In the genomic region with DNA sequence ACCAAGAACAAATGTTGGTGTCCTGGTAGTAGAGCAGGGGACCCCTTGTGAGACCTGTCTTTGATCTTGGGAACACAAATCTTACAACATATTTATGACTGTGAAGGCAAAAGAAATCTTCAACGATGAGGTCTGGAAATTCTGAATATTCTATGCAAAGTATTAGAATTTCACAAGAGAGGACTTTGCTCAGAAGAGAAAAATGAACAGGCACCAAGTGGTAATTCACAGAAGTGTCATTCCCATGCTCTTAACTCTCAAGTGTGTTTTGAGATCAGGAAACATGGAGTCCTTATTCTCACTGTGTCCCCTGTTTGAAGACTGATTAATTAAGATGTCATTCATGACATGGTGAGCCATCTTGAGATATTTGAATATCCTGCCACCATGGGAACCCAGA, we compare ENCODE assay signal across 12 cellular contexts. TPM values are rescaled to one million over a fixed set of nuclear protein-coding genes. Genes with fewer than 3 reads are reported as not detected.
DNase-seq lines count a peak whose midpoint lies in the region; ATAC-seq, FAIRE-seq and TF ChIP-seq lines count a peak whose summit lies in the region.
"Had no signal": no experiment of that assay in that cellular context is flagged by ENCODE, and none has a peak within 500 bp of the region (broad histone marks: within the 10 kb centered on the region; RNA-seq: fewer than 3 reads in every experiment).

No MANE protein-coding gene starts in this region.

- peaks cover 58% of the 10 kb centered on the region for H3K4me1 Mint-ChIP-seq in T-helper 2 cell treated with Interferon-gamma antibody and Interleukin-4, amounts not matched to agents 5 μg/mL and 100 μg/mL, for 36 hours (ENCODE audit: low read depth)
- H3K4me1 Mint-ChIP-seq in activated CD8-positive, alpha-beta T cell treated with anti-CD3 and anti-CD28 coated beads, Interleukin-2, amount 10 ng/mL, durations not matched to agents 7 days and 5 days (ENCODE audit: low read depth): peaks cover 66% of the 10 kb centered on the region
- H3K4me1 Mint-ChIP-seq in naive thymus-derived CD8-positive, alpha-beta T cell: peaks cover 23 to 57% (median 50%) of the 10 kb centered on the region in 4 donors

- CTCF ChIA-PET in activated CD8-positive, alpha-beta T cell treated with anti-CD3 and anti-CD28 coated beads, Interleukin-2, amount 10 ng/mL, durations not matched to agents 7 days and 5 days (lab: Charles Lee): interaction anchor here (0.7 to 1.4 kb wide), 4 partner anchors 14 to 158 kb away, joined by 3 read pairs; no protein-coding TSS in a partner anchor

- ATAC-seq in activated CD8-positive, alpha-beta T cell treated with anti-CD3 and anti-CD28 coated beads, Interleukin-2, amount 10 ng/mL, durations not matched to agents 7 days and 5 days: no peak
- ATAC-seq in naive thymus-derived CD8-positive, alpha-beta T cell: no peak
- ATAC-seq in GM19351 (IDR thresholded peaks at IDR 0.05; ENCODE audit: unreplicated experiment): no peak

- no peaks in the 10 kb centered on the region for H3K9me3 Mint-ChIP-seq in T-helper 2 cell treated with Interferon-gamma antibody and Interleukin-4, amounts not matched to agents 5 μg/mL and 100 μg/mL, for 36 hours
- no peaks in the 10 kb centered on the region for H3K9me3 Mint-ChIP-seq in activated CD8-positive, alpha-beta T cell treated with anti-CD3 and anti-CD28 coated beads, Interleukin-2, amount 10 ng/mL, durations not matched to agents 7 days and 5 days (ENCODE audit: insufficient read depth)
- H3K9me3 Mint-ChIP-seq in naive thymus-derived CD8-positive, alpha-beta T cell: no peaks in the 10 kb centered on the region
- H3K9me3 Mint-ChIP-seq: endodermal cell had no signal

- DNase-seq in T-helper 2 cell treated with Interferon-gamma antibody and Interleukin-4, amounts not matched to agents 5 μg/mL and 100 μg/mL, for 36 hours (ENCODE audit: low spot score): no peak
- DNase-seq in T-helper 2 cell (no peak), GM12891 (ENCODE audit: insufficient read length, low spot score) (no peak), NCI-H2107 treated with DMSO at 0.1 percent for 48 hours (lab: John Stamatoyannopoulos, UW; ENCODE audit: unreplicated experiment) (no peak), NCI-H146 (lab: John Stamatoyannopoulos, UW) (no peak)
- DNase-seq in activated CD8-positive, alpha-beta T cell treated with anti-CD3 and anti-CD28 coated beads, Interleukin-2, amount 10 ng/mL, durations not matched to agents 7 days and 5 days: no peak
- no peak for DNase-seq in naive thymus-derived CD8-positive, alpha-beta T cell
- DNase-seq: caudate nucleus, endodermal cell, NCI-H1105, NCI-H446 had no signal

- FAIRE-seq in GM12891 (lab: Jason Lieb, UNC): peak; percentile 58

- POLR2A ChIA-PET in activated CD8-positive, alpha-beta T cell treated with anti-CD3 and anti-CD28 coated beads, Interleukin-2, amount 10 ng/mL, durations not matched to agents 7 days and 5 days (lab: Charles Lee): interaction anchor here (1.1 kb wide), 1 partner anchor 14 kb away, joined by 5 read pairs; no protein-coding TSS in a partner anchor
- POLR2A ChIA-PET in naive thymus-derived CD8-positive, alpha-beta T cell (lab: Charles Lee): interaction anchor here (1.4 to 1.8 kb wide), 2 partner anchors 14 kb away, joined by 5 to 7 read pairs; no protein-coding TSS in a partner anchor

- peak overlapping the region; percentile 44 for H3K27ac Mint-ChIP-seq in T-helper 2 cell treated with Interferon-gamma antibody and Interleukin-4, amounts not matched to agents 5 μg/mL and 100 μg/mL, for 36 hours
- H3K27ac Mint-ChIP-seq in activated CD8-positive, alpha-beta T cell treated with anti-CD3 and anti-CD28 coated beads, Interleukin-2, amount 10 ng/mL, durations not matched to agents 7 days and 5 days: peak overlapping the region; percentile 65
- peak overlapping the region in 9 of 10 donors; percentile 26 to 84 (median 65) for H3K27ac Mint-ChIP-seq in naive thymus-derived CD8-positive, alpha-beta T cell
- H3K27ac Mint-ChIP-seq: endodermal cell had no signal

- peak overlapping the region; percentile 38 for H3K4me3 Mint-ChIP-seq in T-helper 2 cell treated with Interferon-gamma antibody and Interleukin-4, amounts not matched to agents 5 μg/mL and 100 μg/mL, for 36 hours
- peak overlapping the region; percentile 24 for H3K4me3 Mint-ChIP-seq in activated CD8-positive, alpha-beta T cell treated with anti-CD3 and anti-CD28 coated beads, Interleukin-2, amount 10 ng/mL, durations not matched to agents 7 days and 5 days
- peak overlapping the region in 9 of 10 donors; percentile 3 to 65 (median 47) for H3K4me3 Mint-ChIP-seq in naive thymus-derived CD8-positive, alpha-beta T cell
- H3K4me3 Mint-ChIP-seq: endodermal cell had no signal

- H3K36me3 Mint-ChIP-seq in T-helper 2 cell treated with Interferon-gamma antibody and Interleukin-4, amounts not matched to agents 5 μg/mL and 100 μg/mL, for 36 hours (ENCODE audit: low read depth): peaks cover 20% of the 10 kb centered on the region
- H3K36me3 Mint-ChIP-seq in activated CD8-positive, alpha-beta T cell treated with anti-CD3 and anti-CD28 coated beads, Interleukin-2, amount 10 ng/mL, durations not matched to agents 7 days and 5 days (ENCODE audit: low read depth): peaks cover 42% of the 10 kb centered on the region
- peaks cover 0 to 2% (median 0%) of the 10 kb centered on the region in 3 donors for H3K36me3 Mint-ChIP-seq in naive thymus-derived CD8-positive, alpha-beta T cell

- TF ChIP-seq POLR2A in GM12891 (IDR thresholded peaks at IDR 0.05; ENCODE audit: low read depth, low read length): no peak

- H3K27me3 Mint-ChIP-seq in T-helper 2 cell treated with Interferon-gamma antibody and Interleukin-4, amounts not matched to agents 5 μg/mL and 100 μg/mL, for 36 hours (ENCODE audit: low read depth): peaks cover 61% of the 10 kb centered on the region
- no peaks in the 10 kb centered on the region for H3K27me3 Mint-ChIP-seq in activated CD8-positive, alpha-beta T cell treated with anti-CD3 and anti-CD28 coated beads, Interleukin-2, amount 10 ng/mL, durations not matched to agents 7 days and 5 days (ENCODE audit: low read depth)
- H3K27me3 Mint-ChIP-seq in naive thymus-derived CD8-positive, alpha-beta T cell: no peaks in the 10 kb centered on the region

TF ChIP-seq in GM12891, 5 proteins besides CTCF, POLR2A, EP300 and RAD21:
- TF ChIP-seq POLR2AphosphoS5 (IDR thresholded peaks at IDR 0.05; ENCODE audit: low read depth, low read length) (no peak), POU2F2 (IDR thresholded peaks at IDR 0.05; ENCODE audit: low read depth, low read length) (no peak)

RNA-seq across cellular contexts. Expression of a gene that starts 52.5 kb away (rescaled TPM):
- 3.4 TPM for polyA plus RNA-seq in GM12891 (2012; ENCODE audit: low read depth, missing spikeins)
- 10 to 100 TPM; 21.3 to 21.9 TPM for total RNA-seq in activated CD8-positive, alpha-beta T cell treated with anti-CD3 and anti-CD28 coated beads, Interleukin-2, amount 10 ng/mL, durations not matched to agents 7 days and 5 days
- 1 to 10 TPM; 5.3 to 5.9 TPM for total RNA-seq in naive thymus-derived CD8-positive, alpha-beta T cell
- polyA plus RNA-seq in naive thymus-derived CD8-positive, alpha-beta T cell: 1 to 10 TPM; 5.0 to 8.1 (median 5.2) TPM
